In genomic region chr11:1656670-1657069, GRCh38 we compare ENCODE assay signal across 29 cellular contexts. TPM values are rescaled to one million over a fixed set of nuclear protein-coding genes. Genes with fewer than 3 reads are reported as not detected.
A peak's percentile ranks its signal among the peaks of the same experiment; 100 is the strongest.
DNase-seq lines count a peak whose midpoint lies in the region; TF ChIP-seq lines count a peak whose summit lies in the region.
"Had no signal": no experiment of that assay in that cellular context is flagged by ENCODE, and none has a peak within 500 bp of the region (broad histone marks: within the 10 kb centered on the region; RNA-seq: fewer than 3 reads in every experiment).

No MANE protein-coding gene starts in this region.

- peaks cover 19% of the 10 kb centered on the region for H3K4me1 Mint-ChIP-seq in type B pancreatic cell (ENCODE audit: unreplicated experiment)

- WGBS in liver, result 84% methylated on average over 7 of the region's 7 CpGs

- no peaks in the 10 kb centered on the region for H3K36me3 Mint-ChIP-seq in type B pancreatic cell
- H3K36me3 Mint-ChIP-seq: CD4-positive, alpha-beta memory T cell had no signal

- H3K4me3 ChIP-seq in coronary artery (no peak overlapping the region), liver (ENCODE audit: low read depth in 1 of 3, low read length in 3 of 3) (no peak overlapping the region)
- H3K4me3 ChIP-seq: A549; BLaER1 treated with 17β-estradiol and CSF1 and Interleukin-3, amounts not matched to agents 10 nM and 100 nM; HAP-1; K562; PC-9; SJSA1 had no signal

- no peaks in the 10 kb centered on the region for H3K9me3 Mint-ChIP-seq in type B pancreatic cell
- H3K9me3 Mint-ChIP-seq: HFFc6 had no signal

- H3K27ac ChIP-seq in coronary artery (no peak overlapping the region), liver (ENCODE audit: low read depth in 1 of 2, low read length in 2 of 2) (peak overlapping the region; percentile 76 to 89)
- H3K27ac ChIP-seq: A549; BLaER1 treated with 17β-estradiol and CSF1 and Interleukin-3, amounts not matched to agents 10 nM and 100 nM; PC-9; SJSA1 had no signal

- H3K27me3 Mint-ChIP-seq in type B pancreatic cell, result peaks cover 10% of the 10 kb centered on the region

- no peaks in the 10 kb centered on the region for H3K9me3 ChIP-seq in liver (ENCODE audit: control insufficient read depth in 4 of 4, low read length in 3 of 4)
- H3K9me3 ChIP-seq: A549; BLaER1 treated with 17β-estradiol and CSF1 and Interleukin-3, amounts not matched to agents 10 nM and 100 nM; HAP-1; SJSA1 had no signal

- H3K9ac ChIP-seq in liver (ENCODE audit: low read depth in 1 of 2, low read length in 2 of 2), result peak overlapping the region in 1 of 2 donors; percentile 42
- H3K9ac ChIP-seq: BLaER1 treated with 17β-estradiol and CSF1 and Interleukin-3, amounts not matched to agents 10 nM and 100 nM had no signal

- no peaks in the 10 kb centered on the region for H3K36me3 ChIP-seq in liver (ENCODE audit: control insufficient read depth in 4 of 4, insufficient read depth in 3 of 4, low read depth in 1 of 4, low read length in 3 of 4)
- H3K36me3 ChIP-seq: BLaER1 treated with 17β-estradiol and CSF1 and Interleukin-3, amounts not matched to agents 10 nM and 100 nM; HAP-1; SJSA1 had no signal

- no peak overlapping the region for H3K4me3 Mint-ChIP-seq in type B pancreatic cell
- H3K4me3 Mint-ChIP-seq: CD4-positive, alpha-beta memory T cell; HFFc6 had no signal

- TF ChIP-seq RAD21 in liver (IDR thresholded peaks at IDR 0.05), result no peak

- peak overlapping the region; percentile 5 for H3K27ac Mint-ChIP-seq in type B pancreatic cell
- H3K27ac Mint-ChIP-seq: CD4-positive, alpha-beta memory T cell; HFFc6 had no signal

- intact Hi-C loops in posterior vena cava (cut with DNase I), result no loop called here

- peak; percentile 47 for DNase-seq in coronary artery (ENCODE audit: low spot score)
- DNase-seq in posterior vena cava (ENCODE audit: low spot score), result peak; percentile 18
- no peak for DNase-seq in type B pancreatic cell (ENCODE audit: extremely low spot score, unreplicated experiment)
- no peak for DNase-seq in amniotic stem cell (lab: John Stamatoyannopoulos, UW)
- DNase-seq in GDM1 (lab: John Stamatoyannopoulos, UW), result no peak
- DNase-seq in activated CD4-positive, CD25-positive, alpha-beta regulatory T cell (lab: John Stamatoyannopoulos, UW), result no peak
- DNase-seq: AML-193; CD4-positive, alpha-beta memory T cell; COR-L47; DMS53; GOT3; HFFc6; Kasumi-1; NCI-H1092 treated with DMSO at 0.1 percent for 48 hours; NCI-H1436 treated with DMSO at 0.1 percent for 48 hours; NCI-H187 treated with DMSO at 0.1 percent for 48 hours; NCI-H446; NCI-H526 treated with DMSO at 0.1 percent for 48 hours; PC-9 had no signal

- TF ChIP-seq CTCF in coronary artery (IDR thresholded peaks at IDR 0.05), result no peak
- TF ChIP-seq CTCF in liver (IDR thresholded peaks at IDR 0.05; ENCODE audit: low read depth, low read length, missing input control), result no peak
- no peak for TF ChIP-seq CTCF in type B pancreatic cell (conservative IDR thresholded peaks at IDR 0.05)

- no peaks in the 10 kb centered on the region for H3K27me3 ChIP-seq in liver (ENCODE audit: control insufficient read depth in 4 of 4, insufficient read depth in 4 of 4, low read length in 3 of 4)
- H3K27me3 ChIP-seq: SJSA1 had no signal

- peaks cover 26 to 51% (median 45%) of the 10 kb centered on the region in 4 donors for H3K4me1 ChIP-seq in liver (ENCODE audit: control insufficient read depth in 4 of 4, insufficient read depth in 4 of 4, low read length in 3 of 4)
- H3K4me1 ChIP-seq: A549, HAP-1, SJSA1 had no signal

TF ChIP-seq in liver, 16 proteins besides CTCF, POLR2A, EP300 and RAD21:
- TF ChIP-seq TAF1 (conservative IDR thresholded peaks at IDR 0.05) (no peak), GABPA (IDR thresholded peaks at IDR 0.05 in 1 of 2, conservative IDR thresholded peaks at IDR 0.05 in 1 of 2) (no peak), EGR1 (IDR thresholded peaks at IDR 0.05; ENCODE audit: low read depth in 2 of 2) (no peak), ATF3 (IDR thresholded peaks at IDR 0.05) (no peak), HNF4G (IDR thresholded peaks at IDR 0.05) (no peak), FOXA2 (IDR thresholded peaks at IDR 0.05) (no peak)
TF ChIP-seq in liver: peak in this region for 0.

RNA-seq across cellular contexts. Expression of gene KRTAP5-5, which starts 27.1 kb away (rescaled TPM):
- total RNA-seq in liver (not detected), posterior vena cava (not detected), type B pancreatic cell (ENCODE audit: low replicate concordance) (not detected in 2 replicates)
- polyA plus RNA-seq in liver, result not detected
- total RNA-seq: CD4-positive, alpha-beta memory T cell; HFFc6; HT1080; K562; M059J; PC-9; Right ventricle myocardium inferior; RPMI7951; SJSA1 had no signal
- polyA plus RNA-seq: A549; CD4-positive, alpha-beta memory T cell; K562 had no signal

RNA-seq across cellular contexts. Expression of gene KRTAP5-4, which starts 34.7 kb away (rescaled TPM):
- total RNA-seq in liver (not detected), posterior vena cava (not detected), type B pancreatic cell (ENCODE audit: low replicate concordance) (not detected in 2 replicates)
- polyA plus RNA-seq in liver, result not detected
- total RNA-seq: CD4-positive, alpha-beta memory T cell; HFFc6; HT1080; K562; M059J; PC-9; Right ventricle myocardium inferior; RPMI7951; SJSA1 had no signal
- polyA plus RNA-seq: A549; CD4-positive, alpha-beta memory T cell; K562 had no signal

RNA-seq across cellular contexts. Expression of gene KRTAP5-6, which starts 40.3 kb away (rescaled TPM):
- total RNA-seq in liver (under 1 TPM in 1 of 2 donors, not detected in 1; 0.84 TPM), posterior vena cava (not detected), type B pancreatic cell (ENCODE audit: low replicate concordance) (not detected in 2 replicates)
- polyA plus RNA-seq in liver, result 1 to 10 TPM in 1 of 2 donors, not detected in 1; 1.2 TPM
- total RNA-seq: CD4-positive, alpha-beta memory T cell; HFFc6; HT1080; K562; M059J; PC-9; Right ventricle myocardium inferior; RPMI7951; SJSA1 had no signal
- polyA plus RNA-seq: A549; CD4-positive, alpha-beta memory T cell; K562 had no signal

RNA-seq across cellular contexts. Expression of gene KRTAP5-3, which starts 48.4 kb away (rescaled TPM):
- not detected for total RNA-seq in liver
- polyA plus RNA-seq in liver, result not detected
- total RNA-seq in posterior vena cava, result not detected
- total RNA-seq in type B pancreatic cell (ENCODE audit: low replicate concordance), result not detected in 2 replicates
- total RNA-seq: CD4-positive, alpha-beta memory T cell; HFFc6; HT1080; K562; M059J; PC-9; Right ventricle myocardium inferior; RPMI7951; SJSA1 had no signal
- polyA plus RNA-seq: A549; CD4-positive, alpha-beta memory T cell; K562 had no signal

RNA-seq across cellular contexts. Expression of gene KRTAP5-2, which starts 58.6 kb away (rescaled TPM):
- not detected for total RNA-seq in liver
- under 1 TPM in 1 of 2 donors, not detected in 1; 0.08 TPM for polyA plus RNA-seq in liver
- not detected for total RNA-seq in posterior vena cava
- not detected in 2 replicates for total RNA-seq in type B pancreatic cell (ENCODE audit: low replicate concordance)
- total RNA-seq: CD4-positive, alpha-beta memory T cell; HFFc6; HT1080; K562; M059J; PC-9; Right ventricle myocardium inferior; RPMI7951; SJSA1 had no signal
- polyA plus RNA-seq: A549; CD4-positive, alpha-beta memory T cell; K562 had no signal

Comparison
In these comparisons a context has a peak if more than half of its experiments do, and no peak if none do; other contexts are left out.
1. DNase-seq: peak in coronary artery (single experiment) and posterior vena cava (single experiment); none in type B pancreatic cell (single experiment), amniotic stem cell (single experiment), GDM1 (single experiment) and activated CD4-positive, CD25-positive, alpha-beta regulatory T cell (0 of 4).
2. H3K27ac ChIP-seq: peak in liver (2 of 2); none in coronary artery (0 of 2).